In genomic region chr16:89826531-89827382, GRCh38 we compare ENCODE assay signal across 14 cellular contexts. TPM values are rescaled to one million over a fixed set of nuclear protein-coding genes. Genes with fewer than 3 reads are reported as not detected.
DNase-seq lines count a peak whose midpoint lies in the region; ATAC-seq, FAIRE-seq and TF ChIP-seq lines count a peak whose summit lies in the region.
"Had no signal": no experiment of that assay in that cellular context is flagged by ENCODE, and none has a peak within 500 bp of the region (broad histone marks: within the 10 kb centered on the region; RNA-seq: fewer than 3 reads in every experiment).

No MANE protein-coding gene starts in this region.

- no peak for TF ChIP-seq POLR2A in A549 (IDR thresholded peaks at IDR 0.05; ENCODE audit: low read length)

- H3K36me3 Mint-ChIP-seq in nephron progenitor cell (ENCODE audit: low read depth) = peaks cover 5% of the 10 kb centered on the region

- ATAC-seq in A549 = no peak
- no peak for ATAC-seq in foreskin keratinocyte

- peaks cover 20% of the 10 kb centered on the region for H3K27me3 Mint-ChIP-seq in nephron progenitor cell (ENCODE audit: low read depth, poor library complexity)

- H3K27me3 ChIP-seq in adipocyte (replicated peaks; ENCODE audit: control insufficient read depth, insufficient read depth, low read length) = no peaks in the 10 kb centered on the region
- no peaks in the 10 kb centered on the region for H3K27me3 ChIP-seq in foreskin keratinocyte
- H3K27me3 ChIP-seq: ascending aorta, MG63 had no signal

- H3K9me3 Mint-ChIP-seq in nephron progenitor cell = peaks cover 6% of the 10 kb centered on the region
- H3K9me3 Mint-ChIP-seq: activated T-helper 2 cell treated with anti-CD3 and anti-CD28 coated beads, Interferon-gamma antibody, Interleukin-2, Interleukin-4, amounts not matched to agents 10 μg/mL and 5 μg/mL and 100 μg/mL, durations not matched to agents 14 hours and 24 hours and 36 hours had no signal

- peak overlapping the region in 1 of 2 experiments; percentile 98; a peak in 3 of 6 replicates for H3K27ac ChIP-seq in A549
- H3K27ac ChIP-seq in HEK293 (ENCODE audit: extremely low read depth, low read depth, low read length) = 0 out of 2 replicates have a peak overlapping the region, but pooled peaks have one; percentile 46
- no peak overlapping the region for H3K27ac ChIP-seq in foreskin keratinocyte
- H3K27ac ChIP-seq: ascending aorta, neutrophil had no signal

- TF ChIP-seq EP300 in A549 (IDR thresholded peaks at IDR 0.05) = no peak

- peaks cover 0 to 1% of the 10 kb centered on the region in 2 experiments; a peak in 1 of 3 replicates for H3K36me3 ChIP-seq in HEK293 (ENCODE audit: control insufficient read depth in 2 of 2, insufficient read depth in 1 of 2, low read length in 2 of 2)
- H3K36me3 ChIP-seq in adipocyte (ENCODE audit: control insufficient read depth, insufficient read depth, low read length, severe bottlenecking) = no peaks in the 10 kb centered on the region
- H3K36me3 ChIP-seq: ascending aorta, MG63, neutrophil had no signal

- FAIRE-seq in A549 (lab: Jason Lieb, UNC) = no peak

- peak overlapping the region; percentile 67 for H3K9ac ChIP-seq in adipocyte (ENCODE audit: low read length)

- TF ChIP-seq RAD21 in A549 (conservative IDR thresholded peaks at IDR 0.05 in 1 of 2, IDR thresholded peaks at IDR 0.05 in 1 of 2) = no peak

- POLR2A ChIA-PET in A549 (lab: Yijun Ruan, JAX) = no interaction called here
- POLR2A ChIA-PET in HEK293 (lab: Yijun Ruan, JAX) = interaction anchor here (1.1 to 1.2 kb wide), 3 partner anchors 11 to 47 kb away, joined by 3 to 10 read pairs (median 3); partner anchors contain the start of gene TCF25

- DNase-seq in A549 (ENCODE audit: low read depth in 1 of 2, low spot score in 1 of 2) (peak in 1 of 2 experiments; percentile 22), adipocyte (ENCODE audit: low read depth) (no peak), nephron progenitor cell (no peak), epidermal melanocyte (ENCODE audit: insufficient read length, low spot score) (no peak), NCI-H2081 treated with DMSO at 0.1 percent for 48 hours (lab: John Stamatoyannopoulos, UW) (no peak), NCI-H1048 (lab: John Stamatoyannopoulos, UW) (no peak), foreskin keratinocyte (no peak)
- DNase-seq: NCI-H2029; stimulated activated naive CD4-positive, alpha-beta T cell treated with Interleukin-2 at 50 U/mL for 16 hours had no signal

- 83% methylated on average over 26 of the region's 26 CpGs for WGBS in A549 (ENCODE audit: missing lambda C conversion rate)

- H3K4me1 ChIP-seq in A549 = peaks cover 14% of the 10 kb centered on the region
- peaks cover 17% of the 10 kb centered on the region for H3K4me1 ChIP-seq in HEK293 (ENCODE audit: control insufficient read depth, insufficient read depth, low read length)
- peaks cover 7% of the 10 kb centered on the region for H3K4me1 ChIP-seq in adipocyte (ENCODE audit: control insufficient read depth, insufficient read depth, low read length)
- H3K4me1 ChIP-seq in foreskin keratinocyte = no peaks in the 10 kb centered on the region

- peak overlapping the region; percentile 78 for H3K4me3 Mint-ChIP-seq in nephron progenitor cell

- no peak overlapping the region for H3K27ac Mint-ChIP-seq in nephron progenitor cell
- H3K27ac Mint-ChIP-seq: activated T-helper 2 cell treated with anti-CD3 and anti-CD28 coated beads, Interferon-gamma antibody, Interleukin-2, Interleukin-4, amounts not matched to agents 10 μg/mL and 5 μg/mL and 100 μg/mL, durations not matched to agents 14 hours and 24 hours and 36 hours had no signal

- TF ChIP-seq CTCF in A549 (IDR thresholded peaks at IDR 0.05) (no peak), HEK293 (tag by site-specific recombination; IDR thresholded peaks at IDR 0.05) (no peak), nephron progenitor cell (IDR thresholded peaks at IDR 0.05) (no peak), foreskin keratinocyte (conservative IDR thresholded peaks at IDR 0.05) (no peak)

- CTCF ChIA-PET in A549 (lab: Yijun Ruan, JAX) = interaction anchor here (0.7 to 2.8 kb wide), 5 partner anchors 9 to 126 kb away, joined by 3 to 13 read pairs (median 5); no protein-coding TSS in a partner anchor
- CTCF ChIA-PET in HEK293 (lab: Yijun Ruan, JAX) = interaction anchor here (0.6 to 1.0 kb wide), 4 partner anchors 33 to 332 kb away, joined by 3 to 4 read pairs (median 4); no protein-coding TSS in a partner anchor

- H3K9me3 ChIP-seq in A549 (no peaks in the 10 kb centered on the region), HEK293 (ENCODE audit: control insufficient read depth, insufficient read depth, low read depth, low read length) (no peaks in the 10 kb centered on the region), adipocyte (ENCODE audit: control insufficient read depth, low read length) (no peaks in the 10 kb centered on the region)
- H3K9me3 ChIP-seq: ascending aorta, MG63, neutrophil had no signal

- H3K4me1 Mint-ChIP-seq in nephron progenitor cell = peaks cover 41% of the 10 kb centered on the region

- H3K4me3 ChIP-seq in A549 (no peak overlapping the region; the same call in 2 of the 3 replicates), HEK293 (ENCODE audit: low read depth, low read length) (no peak overlapping the region), adipocyte (ENCODE audit: low read length) (no peak overlapping the region)

- H3K4me2 ChIP-seq in A549 = peak overlapping the region; percentile 81

TF ChIP-seq in A549, 52 proteins besides CTCF, POLR2A, EP300 and RAD21 (continues in another document):
- no peak for TF ChIP-seq CHD4 (IDR thresholded peaks at IDR 0.05; ENCODE audit: borderline replicate concordance)
- no peak for TF ChIP-seq HDAC2 (IDR thresholded peaks at IDR 0.05)
- no peak for TF ChIP-seq RNF2 (IDR thresholded peaks at IDR 0.05; ENCODE audit: borderline replicate concordance, low read depth)
- no peak for TF ChIP-seq FOSL2 (IDR thresholded peaks at IDR 0.05)
- no peak for TF ChIP-seq FOSL2 (CRISPR knock-in tag; IDR thresholded peaks at IDR 0.05)
- TF ChIP-seq CHD2 (IDR thresholded peaks at IDR 0.05; ENCODE audit: low read length, partially characterized antibody) = no peak
- no peak for TF ChIP-seq CBX8 (IDR thresholded peaks at IDR 0.05)
- no peak for TF ChIP-seq JUN (IDR thresholded peaks at IDR 0.05)
- no peak for TF ChIP-seq GATA3 (IDR thresholded peaks at IDR 0.05; ENCODE audit: borderline replicate concordance)
- no peak for TF ChIP-seq NR3C1 (IDR thresholded peaks at IDR 0.05)
- no peak for TF ChIP-seq MYC (IDR thresholded peaks at IDR 0.05; ENCODE audit: borderline replicate concordance, low read length)
- TF ChIP-seq HEYL (CRISPR knock-in tag; IDR thresholded peaks at IDR 0.05) = no peak

TF ChIP-seq in HEK293, 187 proteins besides CTCF, POLR2A, EP300 and RAD21 (continues in another document):
- TF ChIP-seq ZNF2 (tag by site-specific recombination; IDR thresholded peaks at IDR 0.05) (peak; percentile 51; the same call in 1 of the 2 replicates), ZFHX2 (tag by site-specific recombination; conservative IDR thresholded peaks at IDR 0.05) (0 out of 2 replicates have a peak, but pooled peaks have one; percentile 19), ZNF747 (tag by site-specific recombination; IDR thresholded peaks at IDR 0.05) (no peak), ZNF169 (tag by site-specific recombination; IDR thresholded peaks at IDR 0.05) (no peak), ZNF19 (tag by site-specific recombination; IDR thresholded peaks at IDR 0.05; ENCODE audit: low read depth) (no peak), ZNF610 (tag by site-specific recombination; IDR thresholded peaks at IDR 0.05; ENCODE audit: borderline replicate concordance) (no peak), ZNF114 (tag by site-specific recombination; IDR thresholded peaks at IDR 0.05) (no peak), ZNF529 (tag by site-specific recombination; IDR thresholded peaks at IDR 0.05; ENCODE audit: insufficient replicate concordance) (no peak), ZNF146 (tag by site-specific recombination; IDR thresholded peaks at IDR 0.05) (no peak), ZNF701 (tag by site-specific recombination; IDR thresholded peaks at IDR 0.05) (no peak), MEIS1 (CRISPR knock-in tag; IDR thresholded peaks at IDR 0.05; ENCODE audit: borderline replicate concordance) (no peak), ZNF692 (tag by site-specific recombination; IDR thresholded peaks at IDR 0.05) (no peak)

RNA-seq across cellular contexts. Expression of gene SPIRE2, which starts 1.5 kb away (rescaled TPM):
- polyA plus RNA-seq in A549 (2011; rRNA removed) = 6.0 and 7.7 TPM in 2 replicates
- polyA plus RNA-seq in A549 (2012; cell fraction: cytosol; rRNA removed) = 14.0 and 16.6 TPM in 2 replicates
- 48.1 and 50.7 TPM in 2 replicates for polyA plus RNA-seq in A549 (2012; cell fraction: nucleus; rRNA removed)
- polyA plus RNA-seq in A549 (2017; fragmentation: RNase III; extraction: RNeasy Plus Mini Kit Qiagen cat#74134 plus additional on column Dnase treatment) = 8.2 to 9.9 TPM (median 9.7 TPM) in 3 replicates
- polyA minus RNA-seq in A549 (2011; rRNA and poly(A)+ RNA removed) = 6.4 and 7.1 TPM in 2 replicates
- 2.2 and 2.6 TPM in 2 replicates for total RNA-seq in foreskin keratinocyte
- polyA plus RNA-seq in foreskin keratinocyte = 1.5 and 1.7 TPM in 2 replicates
- total RNA-seq: ascending aorta had no signal

RNA-seq across cellular contexts. Expression of gene FANCA, which starts 10.3 kb away (rescaled TPM):
- polyA plus RNA-seq in A549 (2011; rRNA removed) (36.8 and 37.5 TPM in 2 replicates), A549 (2017; fragmentation: RNase III; extraction: RNeasy Plus Mini Kit Qiagen cat#74134 plus additional on column Dnase treatment) (38.4 to 42.0 TPM (median 39.3 TPM) in 3 replicates), foreskin keratinocyte (26.4 and 30.4 TPM in 2 replicates)
- 53.9 and 61.4 TPM in 2 replicates for polyA plus RNA-seq in A549 (2012; cell fraction: cytosol; rRNA removed)
- 315 and 345 TPM in 2 replicates for polyA plus RNA-seq in A549 (2012; cell fraction: nucleus; rRNA removed)
- polyA minus RNA-seq in A549 (2011; rRNA and poly(A)+ RNA removed) = 57.3 and 64.3 TPM in 2 replicates
- 32.0 and 33.0 TPM in 2 replicates for total RNA-seq in foreskin keratinocyte

RNA-seq across cellular contexts. Expression of gene TCF25, which starts 46.6 kb away (rescaled TPM):
- polyA plus RNA-seq in A549 (2011; rRNA removed) (80.4 and 125 TPM in 2 replicates), A549 (2017; fragmentation: RNase III; extraction: RNeasy Plus Mini Kit Qiagen cat#74134 plus additional on column Dnase treatment) (116 to 125 TPM (median 122 TPM) in 3 replicates), foreskin keratinocyte (84.8 and 92.9 TPM in 2 replicates)
- polyA plus RNA-seq in A549 (2012; cell fraction: cytosol; rRNA removed) = 137 and 156 TPM in 2 replicates
- 508 and 516 TPM in 2 replicates for polyA plus RNA-seq in A549 (2012; cell fraction: nucleus; rRNA removed)
- 77.0 and 79.2 TPM in 2 replicates for polyA minus RNA-seq in A549 (2011; rRNA and poly(A)+ RNA removed)
- 89.1 and 93.4 TPM in 2 replicates for total RNA-seq in foreskin keratinocyte
